Comparison of ENCODE assay signal across 20 cellular contexts in the genomic region with DNA sequence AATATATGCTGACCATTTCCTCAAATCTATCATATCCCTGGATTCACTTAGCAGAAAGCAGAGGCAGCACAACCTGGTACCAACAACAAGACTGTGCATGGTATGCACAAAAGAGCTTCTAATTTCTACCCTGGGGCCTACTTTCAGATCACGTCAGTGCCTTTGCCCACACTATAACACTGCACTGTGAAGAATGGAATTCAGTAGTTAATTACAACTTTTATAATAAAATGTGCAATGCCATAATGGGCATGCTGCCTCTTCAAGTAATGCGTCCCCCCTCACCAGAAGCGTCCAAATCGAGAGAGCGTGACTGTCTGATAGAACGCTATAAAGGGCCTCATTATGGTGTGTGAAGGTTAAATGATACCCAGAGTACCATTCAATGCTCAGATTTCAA.
A peak's percentile ranks its signal among the peaks of the same experiment; 100 is the strongest.
DNase-seq lines count a peak whose midpoint lies in the region; ATAC-seq, FAIRE-seq and TF ChIP-seq lines count a peak whose summit lies in the region.
"Had no signal": no experiment of that assay in that cellular context is flagged by ENCODE, and none has a peak within 500 bp of the region (broad histone marks: within the 10 kb centered on the region; RNA-seq: fewer than 3 reads in every experiment).

No MANE protein-coding gene starts in this region.

- peak overlapping the region; percentile 38; the same call in 1 of the 2 replicates for H3K4me2 ChIP-seq in SK-N-SH
- H3K4me2 ChIP-seq in GM12878 (ENCODE audit: control insufficient read depth, insufficient read depth) = peak overlapping the region; percentile 25; the same call in 1 of the 2 replicates
- H3K4me2 ChIP-seq in skeletal muscle satellite cell (ENCODE audit: low read length) = peak overlapping the region; percentile 55

- no peak for TF ChIP-seq EP300 in SK-N-SH (IDR thresholded peaks at IDR 0.05; ENCODE audit: borderline replicate concordance in 1 of 2, low read depth in 1 of 2, low read length in 1 of 2)
- TF ChIP-seq EP300 in GM12878 (IDR thresholded peaks at IDR 0.05; ENCODE audit: borderline replicate concordance in 1 of 2, control insufficient read depth in 1 of 2, low read depth in 2 of 2, low read length in 2 of 2) = no peak

- H3K27ac Mint-ChIP-seq in activated T-helper 17 cell treated with anti-CD3 and anti-CD28 coated beads, Interleukin-2, amount 50 U/mL, for 72 hours = no peak overlapping the region
- H3K27ac Mint-ChIP-seq: activated naive CD4-positive, alpha-beta T cell treated with anti-CD3 and anti-CD28 coated beads, Interleukin-2, amount 10 ng/mL, durations not matched to agents 7 days and 5 days had no signal

- peaks cover 10% of the 10 kb centered on the region for H3K4me1 Mint-ChIP-seq in activated T-helper 17 cell treated with anti-CD3 and anti-CD28 coated beads, Interleukin-2, amount 50 U/mL, for 72 hours

- no peaks in the 10 kb centered on the region for H3F3A ChIP-seq in SK-N-SH (replicated peaks; ENCODE audit: insufficient read depth)

- no peak for FAIRE-seq in GM12878 (lab: Jason Lieb, UNC)
- FAIRE-seq: endothelial cell of umbilical vein had no signal

- no peak for TF ChIP-seq RAD21 in SK-N-SH (IDR thresholded peaks at IDR 0.05; ENCODE audit: low read length)
- no peak for TF ChIP-seq RAD21 in GM12878 (IDR thresholded peaks at IDR 0.05; ENCODE audit: insufficient read depth, low read depth, low read length)

- H3K79me2 ChIP-seq in SK-N-SH (ENCODE audit: insufficient read depth) (no peaks in the 10 kb centered on the region), GM12878 (ENCODE audit: control insufficient read depth, insufficient read depth, low read length) (no peaks in the 10 kb centered on the region)

- no peaks in the 10 kb centered on the region for H3K9me3 Mint-ChIP-seq in activated T-helper 17 cell treated with anti-CD3 and anti-CD28 coated beads, Interleukin-2, amount 50 U/mL, for 72 hours
- H3K9me3 Mint-ChIP-seq: activated naive CD4-positive, alpha-beta T cell treated with anti-CD3 and anti-CD28 coated beads, Interleukin-2, amount 10 ng/mL, durations not matched to agents 7 days and 5 days; activated T-cell treated with anti-CD3 and anti-CD28 coated beads, Interleukin-2, amount 50 U/mL, for 4 hours had no signal

- H2AFZ ChIP-seq in SK-N-SH (ENCODE audit: low read depth) (peak overlapping the region; percentile 61), GM12878 (ENCODE audit: control insufficient read depth, low read depth, low read length) (no peak overlapping the region)

- in situ Hi-C loops in GM12878 (cut with MboI) = no loop called here

- ATAC-seq in SK-N-SH treated with all-trans-retinoic acid at 6 μM for 48 hours (no peak), GM12878 (no peak), left lung (no peak)
- ATAC-seq in activated T-helper 17 cell treated with anti-CD3 and anti-CD28 coated beads, Interleukin-2, amount 50 U/mL, for 72 hours (replicated peaks) = no peak
- ATAC-seq: activated T-cell treated with anti-CD3 and anti-CD28 coated beads, Interleukin-2, amount 50 U/mL, for 4 hours had no signal

- CTCF ChIA-PET in SK-N-SH (lab: Yijun Ruan, JAX) = interaction anchor here (1.2 to 2.7 kb wide), 2 partner anchors 21 to 305 kb away, joined by 3 to 20 read pairs; no protein-coding TSS in a partner anchor
- CTCF ChIA-PET in GM12878 (lab: Yijun Ruan, JAX) = interaction anchor here (0.6 to 1.6 kb wide), 5 partner anchors 9 to 636 kb away, joined by 3 to 4 read pairs (median 3); no protein-coding TSS in a partner anchor

- no peak overlapping the region for H3K27ac ChIP-seq in SK-N-SH (ENCODE audit: low read depth in 2 of 2, low read length in 1 of 2)
- no peak overlapping the region for H3K27ac ChIP-seq in GM12878 (ENCODE audit: control insufficient read depth, insufficient read depth)
- H3K27ac ChIP-seq in left lung = peak overlapping the region in 1 of 2 donors; percentile 3
- H3K27ac ChIP-seq: vagina had no signal

- TF ChIP-seq CTCF in SK-N-SH (IDR thresholded peaks at IDR 0.05) = no peak
- no peak for TF ChIP-seq CTCF in GM12878 (IDR thresholded peaks at IDR 0.05 in 2 of 3, conservative IDR thresholded peaks at IDR 0.05 in 1 of 3; ENCODE audit: control insufficient read depth in 2 of 3, extremely low read depth in 1 of 3, insufficient read depth in 1 of 3, low read depth in 3 of 3, low read length in 3 of 3)
- TF ChIP-seq CTCF in GM20000 (IDR thresholded peaks at IDR 0.05; ENCODE audit: extremely low read depth, missing control alignments) = no peak
- no peak for TF ChIP-seq CTCF in left lung (IDR thresholded peaks at IDR 0.05)

- H3K4me1 ChIP-seq in SK-N-SH (ENCODE audit: control insufficient read depth in 1 of 2, insufficient read depth in 2 of 2, low read depth in 1 of 2, low read length in 1 of 2) (peaks cover 0 to 9% of the 10 kb centered on the region in 2 experiments; a peak in 2 of 4 replicates), GM12878 (ENCODE audit: control insufficient read depth, insufficient read depth, low read length) (0 out of 2 replicates have a peak, but pooled peaks cover 9% of the 10 kb centered on the region), skeletal muscle satellite cell (ENCODE audit: control insufficient read depth, insufficient read depth, low read length) (peaks cover 23% of the 10 kb centered on the region), left lung (no peaks in the 10 kb centered on the region)
- H3K4me1 ChIP-seq: sigmoid colon, vagina had no signal

- no peaks in the 10 kb centered on the region for H3K36me3 Mint-ChIP-seq in activated T-helper 17 cell treated with anti-CD3 and anti-CD28 coated beads, Interleukin-2, amount 50 U/mL, for 72 hours (ENCODE audit: low read depth)
- H3K36me3 Mint-ChIP-seq: activated naive CD4-positive, alpha-beta T cell treated with anti-CD3 and anti-CD28 coated beads, Interleukin-2, amount 10 ng/mL, durations not matched to agents 7 days and 5 days; IgD-negative memory B cell had no signal

- DNase-seq in SK-N-SH = no peak
- peak; percentile 26 to 56 for DNase-seq in NCI-H2081 (lab: John Stamatoyannopoulos, UW)
- no peak for DNase-seq in GM12878 (ENCODE audit: low read depth, low spot score)
- no peak for DNase-seq in GM20000 (ENCODE audit: low spot score)
- no peak for DNase-seq in left lung
- DNase-seq: activated CD4-positive, alpha-beta T cell treated with anti-CD3 and anti-CD28 coated beads for 1 hour; activated CD8-positive, alpha-beta memory T cell treated with anti-CD3 and anti-CD28 coated beads for 24 hours; activated naive CD4-positive, alpha-beta T cell treated with anti-CD3 and anti-CD28 coated beads, Interleukin-2, amount 10 ng/mL, durations not matched to agents 7 days and 5 days; activated T-cell treated with anti-CD3 and anti-CD28 coated beads, Interleukin-2, amount 50 U/mL, for 4 hours; anterior cingulate cortex; caudate nucleus; ovary; sigmoid colon had no signal

- RAD21 ChIA-PET in GM12878 (lab: Charles Lee; ENCODE audit: unreplicated experiment) = no interaction called here

- no peaks in the 10 kb centered on the region for H3K9me2 ChIP-seq in SK-N-SH

- H4K20me1 ChIP-seq in SK-N-SH (ENCODE audit: insufficient read depth) = no peaks in the 10 kb centered on the region
- no peaks in the 10 kb centered on the region for H4K20me1 ChIP-seq in GM12878 (ENCODE audit: control insufficient read depth, insufficient read depth)

- H3K9me3 ChIP-seq in SK-N-SH = no peaks in the 10 kb centered on the region
- no peaks in the 10 kb centered on the region for H3K9me3 ChIP-seq in GM12878 (replicated peaks; ENCODE audit: control insufficient read depth, insufficient read depth, low read length)
- H3K9me3 ChIP-seq in skeletal muscle satellite cell (replicated peaks; ENCODE audit: low read length) = no peaks in the 10 kb centered on the region
- H3K9me3 ChIP-seq in left lung = no peaks in the 10 kb centered on the region
- H3K9me3 ChIP-seq: ovary, sigmoid colon, vagina had no signal

- no peaks in the 10 kb centered on the region for H3K27me3 Mint-ChIP-seq in activated T-helper 17 cell treated with anti-CD3 and anti-CD28 coated beads, Interleukin-2, amount 50 U/mL, for 72 hours
- H3K27me3 Mint-ChIP-seq: activated naive CD4-positive, alpha-beta T cell treated with anti-CD3 and anti-CD28 coated beads, Interleukin-2, amount 10 ng/mL, durations not matched to agents 7 days and 5 days; IgD-negative memory B cell had no signal

- no peaks in the 10 kb centered on the region for H3K36me3 ChIP-seq in SK-N-SH (replicated peaks in 1 of 2; ENCODE audit: control insufficient read depth in 1 of 2, insufficient read depth in 2 of 2, low read length in 1 of 2)
- H3K36me3 ChIP-seq in GM12878 (ENCODE audit: control insufficient read depth in 2 of 2, insufficient read depth in 2 of 2, low read length in 1 of 2) = no peaks in the 10 kb centered on the region
- H3K36me3 ChIP-seq in skeletal muscle satellite cell (ENCODE audit: insufficient read depth, low read length) = no peaks in the 10 kb centered on the region
- no peaks in the 10 kb centered on the region for H3K36me3 ChIP-seq in left lung
- H3K36me3 ChIP-seq: ovary, sigmoid colon, vagina had no signal

- SMC1A ChIA-PET in GM12878 (lab: Charles Lee; ENCODE audit: uncharacterized antibody, unreplicated experiment) = interaction anchor here (0.6 to 2.6 kb wide), 6 partner anchors 8 to 245 kb away, joined by 3 to 10 read pairs (median 3); no protein-coding TSS in a partner anchor

- WGBS in SK-N-SH (ENCODE audit: low lambda C conversion rate) = 84% methylated on average over 6 of the region's 6 CpGs
- WGBS in GM12878 (ENCODE audit: insufficient coverage, insufficient replicate concordance, low lambda C conversion rate, missing lambda C conversion rate) = 96% methylated on average over 6 of the region's 6 CpGs

- POLR2A ChIA-PET in SK-N-SH (lab: Yijun Ruan, JAX) (interaction anchor here (0.6 kb wide), 1 partner anchor 302 kb away, joined by 3 read pairs; no protein-coding TSS in a partner anchor), GM12878 (lab: Charles Lee) (no interaction called here)

- H3K27me3 ChIP-seq in SK-N-SH (ENCODE audit: insufficient read depth) = no peaks in the 10 kb centered on the region
- H3K27me3 ChIP-seq in GM12878 (replicated peaks in 1 of 2; ENCODE audit: control insufficient read depth in 2 of 2, insufficient read depth in 2 of 2, low read length in 1 of 2) = no peaks in the 10 kb centered on the region
- no peaks in the 10 kb centered on the region for H3K27me3 ChIP-seq in skeletal muscle satellite cell (ENCODE audit: control insufficient read depth, insufficient read depth, low read length)
- no peaks in the 10 kb centered on the region for H3K27me3 ChIP-seq in left lung
- H3K27me3 ChIP-seq: ovary, sigmoid colon, vagina had no signal

- H3K9ac ChIP-seq in SK-N-SH (no peak overlapping the region), GM12878 (ENCODE audit: control insufficient read depth, insufficient read depth, low read length) (no peak overlapping the region), skeletal muscle satellite cell (ENCODE audit: low read depth, low read length) (no peak overlapping the region)

- no TSS peak for BruUV-seq in GM12878 (replicated peaks; lab: Mats Ljungman, UMichigan)

- TF ChIP-seq POLR2A in GM12878 (IDR thresholded peaks at IDR 0.05; ENCODE audit: low read depth, low read length) = no peak

- H3K4me3 Mint-ChIP-seq in activated T-helper 17 cell treated with anti-CD3 and anti-CD28 coated beads, Interleukin-2, amount 50 U/mL, for 72 hours = no peak overlapping the region
- H3K4me3 Mint-ChIP-seq: activated naive CD4-positive, alpha-beta T cell treated with anti-CD3 and anti-CD28 coated beads, Interleukin-2, amount 10 ng/mL, durations not matched to agents 7 days and 5 days; activated T-cell treated with anti-CD3 and anti-CD28 coated beads, Interleukin-2, amount 50 U/mL, for 4 hours had no signal

- H3K4me3 ChIP-seq in SK-N-SH (ENCODE audit: low read depth in 2 of 2, low read length in 1 of 2) = no peak overlapping the region
- H3K4me3 ChIP-seq in GM12878 = no peak overlapping the region
- H3K4me3 ChIP-seq in skeletal muscle satellite cell (ENCODE audit: low read length) = no peak overlapping the region
- no peak overlapping the region for H3K4me3 ChIP-seq in left lung
- H3K4me3 ChIP-seq: lung, vagina had no signal

- intact Hi-C loops in GM12878 (cut with micrococcal nuclease; ENCODE audit: unreplicated experiment) = no loop called here
- intact Hi-C loops in left lung (cut with DNase I) = no loop called here

Comparison
In these comparisons a context has a peak if more than half of its experiments do, and no peak if none do; other contexts are left out.
1. DNase-seq: peak in NCI-H2081 (2 of 2); none in SK-N-SH (single experiment), GM12878 (single experiment), GM20000 (single experiment) and left lung (0 of 2).
2. Peak in every context shown above with its lines, with median percentiles within 50 percentile points of each other: H3K4me2 ChIP-seq.